ENCODE assay signal across 1 cellular context in the genomic region with DNA sequence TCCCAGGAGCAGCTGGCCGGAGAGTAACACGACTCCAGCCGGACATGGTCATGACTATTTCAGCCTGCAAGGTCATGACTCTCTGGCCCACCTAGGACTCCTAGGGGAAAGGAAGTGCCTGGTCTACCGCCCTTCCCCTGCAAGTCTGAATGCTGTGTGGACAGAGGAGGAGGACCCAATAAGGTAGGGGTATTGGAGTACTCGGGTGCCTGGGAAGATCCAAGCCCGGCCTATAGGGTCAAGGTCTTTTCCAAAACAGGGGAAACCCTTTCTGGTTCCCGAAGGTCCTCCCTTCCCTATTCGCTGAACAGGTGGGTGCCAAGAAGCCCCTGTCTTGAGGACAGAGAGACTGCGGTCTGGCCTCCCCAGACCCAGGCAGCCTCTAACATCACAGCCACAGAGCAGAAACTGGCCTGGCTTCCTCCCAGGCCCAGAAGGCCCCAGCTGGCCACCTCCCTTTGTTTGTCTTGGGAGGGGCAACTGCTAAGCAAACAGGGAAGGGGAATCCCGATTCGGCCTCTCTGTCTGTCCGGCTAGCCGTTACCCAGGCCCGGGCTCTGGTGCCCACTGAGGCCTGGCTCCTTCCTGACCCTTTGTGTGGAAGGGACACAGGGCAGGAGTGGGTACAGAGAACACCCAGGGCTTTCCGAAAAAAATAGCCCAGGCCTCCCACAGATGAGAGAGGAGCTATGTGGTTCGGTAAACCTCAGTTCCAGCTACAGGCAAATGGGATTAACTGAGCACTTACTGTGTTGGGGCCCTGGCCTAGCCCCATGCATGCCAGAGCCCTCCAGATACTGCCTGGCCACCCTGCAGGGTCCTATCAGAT.
TF ChIP-seq lines count a peak whose summit lies in the region.

No MANE protein-coding gene starts in this region.

TF ChIP-seq in endothelial cell of umbilical vein, 7 proteins besides CTCF, POLR2A, EP300 and RAD21:
- TF ChIP-seq EZH2 (IDR thresholded peaks at IDR 0.05; ENCODE audit: borderline replicate concordance, low read depth, low read length, severe bottlenecking) (no peak), FOS (IDR thresholded peaks at IDR 0.05; ENCODE audit: borderline replicate concordance, insufficient read depth, low read length) (no peak), GATA2 (IDR thresholded peaks at IDR 0.05; ENCODE audit: insufficient read depth, insufficient read length, low read depth, low read length) (no peak), POLR2AphosphoS5 (IDR thresholded peaks at IDR 0.05; ENCODE audit: insufficient read depth, low read depth, low read length) (no peak), JUN (IDR thresholded peaks at IDR 0.05; ENCODE audit: borderline replicate concordance, insufficient read depth, insufficient read length, low read depth) (no peak), MYC (IDR thresholded peaks at IDR 0.05; ENCODE audit: low read depth, low read length) (no peak)
- TF ChIP-seq, protein P1, sequence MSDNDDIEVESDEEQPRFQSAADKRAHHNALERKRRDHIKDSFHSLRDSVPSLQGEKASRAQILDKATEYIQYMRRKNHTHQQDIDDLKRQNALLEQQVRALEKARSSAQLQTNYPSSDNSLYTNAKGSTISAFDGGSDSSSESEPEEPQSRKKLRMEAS (IDR thresholded peaks at IDR 0.05; ENCODE audit: insufficient read depth, insufficient read length): no peak
